Comparison of ENCODE assay signal across 14 cellular contexts in the genomic region with DNA sequence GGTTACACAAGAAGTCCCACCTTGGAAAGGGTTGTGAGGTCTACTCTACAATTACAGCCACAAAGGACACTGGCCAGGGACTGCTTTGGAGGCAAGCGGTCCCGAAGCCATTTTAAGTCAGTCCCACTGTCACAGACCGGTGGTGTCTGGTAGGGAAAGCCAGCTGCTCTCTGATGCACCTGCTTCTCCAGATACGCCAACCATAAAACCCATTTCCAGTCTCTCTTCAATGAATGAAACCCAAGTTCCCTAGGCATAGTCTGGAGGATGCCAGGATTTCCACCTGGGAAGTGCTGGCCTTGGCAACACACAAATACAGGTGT. TPM values are rescaled to one million over a fixed set of nuclear protein-coding genes. Genes with fewer than 3 reads are reported as not detected.
A peak's percentile ranks its signal among the peaks of the same experiment; 100 is the strongest.
DNase-seq lines count a peak whose midpoint lies in the region; ATAC-seq and TF ChIP-seq lines count a peak whose summit lies in the region.
"Had no signal": no experiment of that assay in that cellular context is flagged by ENCODE, and none has a peak within 500 bp of the region (broad histone marks: within the 10 kb centered on the region; RNA-seq: fewer than 3 reads in every experiment).

No MANE protein-coding gene starts in this region.

- intact Hi-C loops in activated CD4-positive, alpha-beta T cell treated with anti-CD3 and anti-CD28 coated beads, Interleukin-2, amount 10 ng/mL, durations not matched to agents 24 days and 14 days (cut with micrococcal nuclease), result no loop called here
- intact Hi-C loops in lower lobe of right lung (cut with DNase I), result no loop called here

- H3K36me3 Mint-ChIP-seq in activated CD4-positive, alpha-beta T cell treated with anti-CD3 and anti-CD28 coated beads, Interleukin-2, amount 10 ng/mL, durations not matched to agents 24 days and 14 days (ENCODE audit: low read depth), result peaks cover 25% of the 10 kb centered on the region
- H3K36me3 Mint-ChIP-seq in T-helper 17 cell (ENCODE audit: low read depth), result no peaks in the 10 kb centered on the region
- H3K36me3 Mint-ChIP-seq: neural progenitor cell had no signal

- H3K36me3 ChIP-seq in lower lobe of right lung (no peaks in the 10 kb centered on the region), subcutaneous abdominal adipose tissue (ENCODE audit: control insufficient read depth in 5 of 5, insufficient read depth in 5 of 5, low read length in 5 of 5) (peaks cover 0 to 13% (median 7%) of the 10 kb centered on the region in 5 donors)
- H3K36me3 ChIP-seq: neural progenitor cell had no signal

- H3K9me3 ChIP-seq in T-helper 17 cell (ENCODE audit: control insufficient read depth, low read length, poor library complexity, severe bottlenecking) (no peaks in the 10 kb centered on the region), lower lobe of right lung (no peaks in the 10 kb centered on the region), subcutaneous abdominal adipose tissue (ENCODE audit: control insufficient read depth in 5 of 5, low read length in 5 of 5) (no peaks in the 10 kb centered on the region)

- H3K9me3 Mint-ChIP-seq in activated CD4-positive, alpha-beta T cell treated with anti-CD3 and anti-CD28 coated beads, Interleukin-2, amount 10 ng/mL, durations not matched to agents 24 days and 14 days, result no peaks in the 10 kb centered on the region
- H3K9me3 Mint-ChIP-seq: neural progenitor cell had no signal

- H3K4me1 ChIP-seq in lower lobe of right lung (peaks cover 39% of the 10 kb centered on the region), subcutaneous abdominal adipose tissue (ENCODE audit: control insufficient read depth in 5 of 5, insufficient read depth in 5 of 5, low read length in 5 of 5) (peaks cover 34 to 92% (median 74%) of the 10 kb centered on the region in 5 donors)

- no peak for DNase-seq in activated CD4-positive, alpha-beta T cell treated with anti-CD3 and anti-CD28 coated beads, Interleukin-2, amount 10 ng/mL, durations not matched to agents 24 days and 14 days
- no peak for DNase-seq in activated CD4-positive, alpha-beta T cell treated with anti-CD3 and anti-CD28 coated beads for 4 hours
- DNase-seq in T-helper 17 cell, result no peak
- no peak for DNase-seq in lower lobe of right lung
- DNase-seq in NCI-H2227 treated with DMSO at 0.1 percent for 48 hours (lab: John Stamatoyannopoulos, UW), result no peak
- no peak for DNase-seq in COLO668 (lab: John Stamatoyannopoulos, UW; ENCODE audit: unreplicated experiment)
- DNase-seq: activated naive CD4-positive, alpha-beta T cell; NCI-H2171; RPMI8226; stimulated activated CD4-positive, alpha-beta T cell treated with anti-CD3 and anti-CD28 coated beads, Interleukin-4, amount 100 ng/mL, for 4 hours had no signal

- H3K4me3 ChIP-seq in lower lobe of right lung (no peak overlapping the region), subcutaneous abdominal adipose tissue (ENCODE audit: low read depth in 1 of 5, low read length in 5 of 5) (no peak overlapping the region)
- H3K4me3 ChIP-seq: neural progenitor cell had no signal

- peak overlapping the region; percentile 5 for H3K27ac Mint-ChIP-seq in activated CD4-positive, alpha-beta T cell treated with anti-CD3 and anti-CD28 coated beads, Interleukin-2, amount 10 ng/mL, durations not matched to agents 24 days and 14 days
- peak overlapping the region; percentile 92 for H3K27ac Mint-ChIP-seq in T-helper 17 cell

- no peaks in the 10 kb centered on the region for H3K27me3 Mint-ChIP-seq in activated CD4-positive, alpha-beta T cell treated with anti-CD3 and anti-CD28 coated beads, Interleukin-2, amount 10 ng/mL, durations not matched to agents 24 days and 14 days
- no peaks in the 10 kb centered on the region for H3K27me3 Mint-ChIP-seq in T-helper 17 cell

- H3K4me1 Mint-ChIP-seq in activated CD4-positive, alpha-beta T cell treated with anti-CD3 and anti-CD28 coated beads, Interleukin-2, amount 10 ng/mL, durations not matched to agents 24 days and 14 days, result peaks cover 45% of the 10 kb centered on the region
- H3K4me1 Mint-ChIP-seq in T-helper 17 cell, result peaks cover 62% of the 10 kb centered on the region

- H3K27ac ChIP-seq in lower lobe of right lung (peak overlapping the region; percentile 64), subcutaneous abdominal adipose tissue (ENCODE audit: low read depth, low read length) (peak overlapping the region; percentile 99)
- H3K27ac ChIP-seq: neural progenitor cell had no signal

- peak overlapping the region in 3 of 5 donors; percentile 22 to 58 (median 26) for H3K9ac ChIP-seq in subcutaneous abdominal adipose tissue (ENCODE audit: low read length in 5 of 5)
- H3K9ac ChIP-seq: neural progenitor cell had no signal

- TF ChIP-seq CTCF in lower lobe of right lung (IDR thresholded peaks at IDR 0.05), result no peak

- H3K27me3 ChIP-seq in lower lobe of right lung (ENCODE audit: low read depth) (no peaks in the 10 kb centered on the region), subcutaneous abdominal adipose tissue (ENCODE audit: control insufficient read depth in 5 of 5, insufficient read depth in 4 of 5, low read length in 5 of 5) (peaks cover 0 to 4% (median 0%) of the 10 kb centered on the region in 5 donors)
- H3K27me3 ChIP-seq: neural progenitor cell had no signal

- no peak overlapping the region for H3K4me3 Mint-ChIP-seq in activated CD4-positive, alpha-beta T cell treated with anti-CD3 and anti-CD28 coated beads, Interleukin-2, amount 10 ng/mL, durations not matched to agents 24 days and 14 days
- H3K4me3 Mint-ChIP-seq in T-helper 17 cell, result no peak overlapping the region
- H3K4me3 Mint-ChIP-seq: neural progenitor cell had no signal

- no peak for ATAC-seq in T-helper 17 cell
- ATAC-seq in lower lobe of right lung, result no peak
- ATAC-seq in HG02759 (IDR thresholded peaks at IDR 0.05; ENCODE audit: unreplicated experiment), result no peak
- ATAC-seq: activated CD4-positive, CD25-positive, alpha-beta regulatory T cell treated with anti-CD3 and anti-CD28 coated beads, Interleukin-2, amount 50 U/mL, for 24 hours had no signal

RNA-seq across cellular contexts. Expression of a gene that starts 32.6 kb away (rescaled TPM):
- 45.2 and 46.3 TPM in 2 replicates for total RNA-seq in activated CD4-positive, alpha-beta T cell treated with anti-CD3 and anti-CD28 coated beads, Interleukin-2, amount 10 ng/mL, durations not matched to agents 24 days and 14 days
- 10 to 100 TPM; 59.6 to 64.8 TPM for total RNA-seq in T-helper 17 cell
- 22.4 TPM for total RNA-seq in lower lobe of right lung

RNA-seq across cellular contexts. Expression of a gene that starts 51.0 kb away (rescaled TPM):
- total RNA-seq in activated CD4-positive, alpha-beta T cell treated with anti-CD3 and anti-CD28 coated beads, Interleukin-2, amount 10 ng/mL, durations not matched to agents 24 days and 14 days, result 43.7 and 45.6 TPM in 2 replicates
- total RNA-seq in T-helper 17 cell (10 to 100 TPM; 14.8 to 17.7 TPM), lower lobe of right lung (23.7 TPM)
